Comparison of ENCODE assay signal across 21 cellular contexts in genomic region chr12:48973084-48973483, GRCh38. TPM values are rescaled to one million over a fixed set of nuclear protein-coding genes. Genes with fewer than 3 reads are reported as not detected.
DNase-seq lines count a peak whose midpoint lies in the region; ATAC-seq and TF ChIP-seq lines count a peak whose summit lies in the region.
"Had no signal": no experiment of that assay in that cellular context is flagged by ENCODE, and none has a peak within 500 bp of the region (broad histone marks: within the 10 kb centered on the region; RNA-seq: fewer than 3 reads in every experiment).

No MANE protein-coding gene starts in this region.

- DNase-seq in left ventricle myocardium superior (no peak), Right ventricle myocardium inferior (ENCODE audit: missing footprints) (no peak), M059J (ENCODE audit: low read depth) (peak; percentile 38), hepatic stellate cell (ENCODE audit: low spot score) (peak; percentile 19), type B pancreatic cell (ENCODE audit: extremely low spot score, unreplicated experiment) (no peak), GM13976 (ENCODE audit: low spot score) (no peak), germinal center (ENCODE audit: low spot score) (no peak), NOMO-1 (lab: John Stamatoyannopoulos, UW; ENCODE audit: unreplicated experiment in 2 of 2) (no peak)
- DNase-seq: CD4-positive, alpha-beta memory T cell; DMS153; MG63; NCI-H1092; NCI-H1436 treated with DMSO at 0.1 percent for 48 hours; NCI-H2029 treated with DMSO at 0.1 percent for 48 hours; NCI-H2171 treated with DMSO at 0.1 percent for 48 hours; NCI-H446; NCI-H526 treated with DMSO at 0.1 percent for 48 hours; SHP77 treated with DMSO at 0.1 percent for 48 hours had no signal

- in situ Hi-C loops in GM13976 (cut with MboI; ENCODE audit: low sequenced_read_pairs, unreplicated experiment), result no loop called here

- H3K9me3 Mint-ChIP-seq in type B pancreatic cell, result no peaks in the 10 kb centered on the region

- H3K4me1 Mint-ChIP-seq in type B pancreatic cell (ENCODE audit: unreplicated experiment), result peaks cover 19% of the 10 kb centered on the region

- no peak overlapping the region for H3K27ac Mint-ChIP-seq in type B pancreatic cell
- H3K27ac Mint-ChIP-seq: CD4-positive, alpha-beta memory T cell had no signal

- intact Hi-C loops in left ventricle myocardium superior (cut with micrococcal nuclease) (no loop called here), Right ventricle myocardium inferior (cut with DNase I) (no loop called here)

- peak overlapping the region; percentile 20 for H3K4me3 Mint-ChIP-seq in type B pancreatic cell

- ATAC-seq in left ventricle myocardium superior (peak; percentile 12), Right ventricle myocardium inferior (no peak)

- peaks cover 97% of the 10 kb centered on the region for H3K27me3 Mint-ChIP-seq in type B pancreatic cell

- H3K36me3 Mint-ChIP-seq in type B pancreatic cell, result no peaks in the 10 kb centered on the region
- H3K36me3 Mint-ChIP-seq: CD4-positive, alpha-beta memory T cell had no signal

- TF ChIP-seq CTCF in type B pancreatic cell (conservative IDR thresholded peaks at IDR 0.05) (no peak), GM13976 (IDR thresholded peaks at IDR 0.05; ENCODE audit: borderline replicate concordance, control extremely low read depth, extremely low read depth, insufficient read depth, missing control alignments) (no peak)

RNA-seq across cellular contexts. Expression of gene WNT10B, which starts 1.5 kb away (rescaled TPM):
- total RNA-seq in left ventricle myocardium superior (0.17 TPM), Right ventricle myocardium inferior (0.43 TPM), type B pancreatic cell (ENCODE audit: low replicate concordance) (6.2 and 6.3 TPM in 2 replicates)
- total RNA-seq in M059J (2014; rRNA removed; shearing (Covaris generic)), result 0.27 TPM in 1 of 2 replicates, not detected in the other
- total RNA-seq: OCI-LY7 had no signal

RNA-seq across cellular contexts. Expression of gene WNT1, which starts 5.0 kb away (rescaled TPM):
- not detected for total RNA-seq in left ventricle myocardium superior
- total RNA-seq in Right ventricle myocardium inferior, result not detected
- not detected in 2 replicates for total RNA-seq in M059J (2014; rRNA removed; shearing (Covaris generic))
- 28.9 TPM in 1 of 2 replicates, not detected in the other for total RNA-seq in type B pancreatic cell (ENCODE audit: low replicate concordance)
- total RNA-seq: GM12878, HT-29, OCI-LY7 had no signal

RNA-seq across cellular contexts. Expression of gene ARF3, which starts 15.8 kb away (rescaled TPM):
- total RNA-seq in left ventricle myocardium superior (44.8 TPM), Right ventricle myocardium inferior (49.6 TPM), type B pancreatic cell (ENCODE audit: low replicate concordance) (161 and 168 TPM in 2 replicates)
- 80.8 and 81.3 TPM in 2 replicates for total RNA-seq in M059J (2014; rRNA removed; shearing (Covaris generic))

RNA-seq across cellular contexts. Expression of gene DDN, which starts 26.1 kb away (rescaled TPM):
- total RNA-seq in left ventricle myocardium superior (0.77 TPM), Right ventricle myocardium inferior (0.49 TPM), type B pancreatic cell (ENCODE audit: low replicate concordance) (0.45 and 8.8 TPM in 2 replicates)
- not detected in 2 replicates for total RNA-seq in M059J (2014; rRNA removed; shearing (Covaris generic))
- total RNA-seq: CD4-positive, alpha-beta memory T cell had no signal

RNA-seq across cellular contexts. Expression of gene PRKAG1, which starts 45.5 kb away (rescaled TPM):
- 78.1 TPM for total RNA-seq in left ventricle myocardium superior
- 93.8 TPM for total RNA-seq in Right ventricle myocardium inferior
- total RNA-seq in M059J (2014; rRNA removed; shearing (Covaris generic)), result 56.0 and 59.3 TPM in 2 replicates
- total RNA-seq in type B pancreatic cell (ENCODE audit: low replicate concordance), result 58.7 and 66.3 TPM in 2 replicates

Comparison
In these comparisons a context has a peak if more than half of its experiments do, and no peak if none do; other contexts are left out.
1. DNase-seq: peak in M059J (single experiment) and hepatic stellate cell (single experiment); none in left ventricle myocardium superior (single experiment), Right ventricle myocardium inferior (single experiment), type B pancreatic cell (single experiment), GM13976 (single experiment), germinal center (single experiment) and NOMO-1 (0 of 2).